ENCODE assay signal across 8 cellular contexts in genomic region chr19:5827891-5828660, GRCh38. TPM values are rescaled to one million over a fixed set of nuclear protein-coding genes. Genes with fewer than 3 reads are reported as not detected.
DNase-seq lines count a peak whose midpoint lies in the region; ATAC-seq and FAIRE-seq lines count a peak whose summit lies in the region.

No MANE protein-coding gene starts in this region.

- DNase-seq in DMS53 treated with DMSO at 0.1 percent for 48 hours (lab: John Stamatoyannopoulos, UW; ENCODE audit: unreplicated experiment), result peak; percentile 80
- DNase-seq in Jurkat, Clone E6-1 (ENCODE audit: low read depth, low spot score), result peak; percentile 91
- peak; percentile 95 for DNase-seq in RKO (ENCODE audit: low spot score)
- peak; percentile 85 for DNase-seq in activated effector memory CD4-positive, alpha-beta T cell treated with Interleukin-2 at 50 U/mL for 16 hours
- DNase-seq in frontal cortex (ENCODE audit: low spot score in 2 of 2), result peak; percentile 91 to 94
- peak; percentile 98 to 99 for DNase-seq in stimulated activated naive CD8-positive, alpha-beta T cell treated with anti-CD3 and anti-CD28 coated beads, Interleukin-15, amount 100 ng/mL, for 72 hours

- H3K36me3 ChIP-seq in neuron (ENCODE audit: insufficient read depth, low read length), result no peaks in the 10 kb centered on the region

- no peaks in the 10 kb centered on the region for H3K9me3 Mint-ChIP-seq in stimulated activated naive CD8-positive, alpha-beta T cell treated with anti-CD3 and anti-CD28 coated beads, Interleukin-15, amount 100 ng/mL, for 72 hours

- H3K4me3 Mint-ChIP-seq in stimulated activated naive CD8-positive, alpha-beta T cell treated with anti-CD3 and anti-CD28 coated beads, Interleukin-15, amount 100 ng/mL, for 72 hours, result peak overlapping the region; percentile 99 to 100

- no peak for FAIRE-seq in frontal cortex (lab: Jason Lieb, UNC)

- peaks cover 2% of the 10 kb centered on the region for H3K9me3 ChIP-seq in neuron (ENCODE audit: low read length)

- H3K4me1 Mint-ChIP-seq in stimulated activated naive CD8-positive, alpha-beta T cell treated with anti-CD3 and anti-CD28 coated beads, Interleukin-15, amount 100 ng/mL, for 72 hours, result peaks cover 26% of the 10 kb centered on the region

- H3K4me3 ChIP-seq in Jurkat, Clone E6-1 (ENCODE audit: low read length), result peak overlapping the region; percentile 96
- peak overlapping the region; percentile 57 for H3K4me3 ChIP-seq in neuron (ENCODE audit: low read length)

- peaks cover 3% of the 10 kb centered on the region for H3K27me3 ChIP-seq in neuron (ENCODE audit: insufficient read depth, low read length)

- peaks cover 8% of the 10 kb centered on the region for H3K4me1 ChIP-seq in neuron (ENCODE audit: insufficient read depth, low read length)

- no peaks in the 10 kb centered on the region for H3K27me3 Mint-ChIP-seq in stimulated activated naive CD8-positive, alpha-beta T cell treated with anti-CD3 and anti-CD28 coated beads, Interleukin-15, amount 100 ng/mL, for 72 hours

- peak; percentile 58 for ATAC-seq in GM21723 (IDR thresholded peaks at IDR 0.05; ENCODE audit: unreplicated experiment)
- ATAC-seq in stimulated activated naive CD8-positive, alpha-beta T cell treated with anti-CD3 and anti-CD28 coated beads, Interleukin-15, amount 100 ng/mL, for 72 hours, result peak; percentile 87

- peak overlapping the region; percentile 79 for H2AFZ ChIP-seq in neuron (ENCODE audit: low read depth, low read length)

- H3K27ac Mint-ChIP-seq in stimulated activated naive CD8-positive, alpha-beta T cell treated with anti-CD3 and anti-CD28 coated beads, Interleukin-15, amount 100 ng/mL, for 72 hours, result peak overlapping the region; percentile 99

RNA-seq across cellular contexts. Expression of gene FUT6, which starts 11.4 kb away (rescaled TPM):
- polyA plus RNA-seq in Jurkat, Clone E6-1 (2012; ENCODE audit: insufficient read depth, insufficient read length), result not detected
- total RNA-seq in frontal cortex, result not detected

RNA-seq across cellular contexts. Expression of gene FUT3, which starts 23.2 kb away (rescaled TPM):
- not detected for polyA plus RNA-seq in Jurkat, Clone E6-1 (2012; ENCODE audit: insufficient read depth, insufficient read length)
- not detected for total RNA-seq in frontal cortex

RNA-seq across cellular contexts. Expression of gene NRTN, which starts 23.2 kb away (rescaled TPM):
- 6.9 TPM for polyA plus RNA-seq in Jurkat, Clone E6-1 (2012; ENCODE audit: insufficient read depth, insufficient read length)
- not detected for total RNA-seq in frontal cortex

RNA-seq across cellular contexts. Expression of gene DUS3L, which starts 37.1 kb away (rescaled TPM):
- polyA plus RNA-seq in Jurkat, Clone E6-1 (2012; ENCODE audit: insufficient read depth, insufficient read length), result 84.4 TPM
- total RNA-seq in frontal cortex, result 13.9 TPM

RNA-seq across cellular contexts. Expression of gene FUT5, which starts 42.3 kb away (rescaled TPM):
- polyA plus RNA-seq in Jurkat, Clone E6-1 (2012; ENCODE audit: insufficient read depth, insufficient read length), result not detected
- not detected for total RNA-seq in frontal cortex

Comparison
In these comparisons a context has a peak if more than half of its experiments do, and no peak if none do; other contexts are left out.
1. Peak in every context shown above with its lines: DNase-seq, ATAC-seq and H3K4me3 ChIP-seq.